25 cellular contexts compared by ENCODE assay signal in the genomic region with DNA sequence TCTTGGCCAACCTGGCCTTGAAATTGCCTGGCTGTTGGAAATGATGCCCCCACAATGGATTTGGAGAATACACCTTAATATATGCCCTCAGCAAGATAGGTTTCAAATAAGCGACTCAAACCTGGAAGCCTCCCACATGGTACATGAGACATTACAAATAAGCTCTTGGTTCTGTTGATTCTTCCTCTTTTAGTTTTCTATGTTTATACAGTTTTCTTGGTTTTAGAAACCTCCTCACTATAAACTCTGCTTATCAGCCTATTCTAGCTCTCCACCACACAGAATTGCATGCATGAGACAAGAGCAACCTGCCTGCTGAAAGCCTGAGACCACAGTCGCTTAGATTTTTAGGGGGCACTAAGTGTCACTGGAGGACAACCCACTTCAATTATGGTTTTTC.
"Had no signal": no experiment of that assay in that cellular context is flagged by ENCODE, and none has a peak within 500 bp of the region (broad histone marks: within the 10 kb centered on the region; RNA-seq: fewer than 3 reads in every experiment).

No MANE protein-coding gene starts in this region.

- H3K9me3 Mint-ChIP-seq: memory B cell; natural killer cell; stimulated activated naive CD8-positive, alpha-beta T cell treated with anti-CD3 and anti-CD28 coated beads, Interleukin-15, amount 100 ng/mL, for 72 hours had no signal

- H3K79me2 ChIP-seq: hepatocyte had no signal

- H2AFZ ChIP-seq: hepatocyte had no signal

- H3K27ac ChIP-seq: dorsolateral prefrontal cortex, gastroesophageal sphincter, heart left ventricle, hepatocyte, ovary, psoas muscle, suprapubic skin, transverse colon, upper lobe of right lung, uterus had no signal

- H3K4me1 ChIP-seq: psoas muscle, transverse colon, upper lobe of right lung, uterus had no signal

- H3K36me3 Mint-ChIP-seq: memory B cell, natural killer cell had no signal

- H3K36me3 ChIP-seq: gastroesophageal sphincter, heart left ventricle, ovary, suprapubic skin, transverse colon, upper lobe of right lung, uterus had no signal

- H3K4me3 Mint-ChIP-seq: memory B cell; natural killer cell; stimulated activated naive CD8-positive, alpha-beta T cell treated with anti-CD3 and anti-CD28 coated beads, Interleukin-15, amount 100 ng/mL, for 72 hours had no signal

- ATAC-seq: gastroesophageal sphincter; heart left ventricle; left lobe of liver; natural killer cell; psoas muscle; right cardiac atrium; stimulated activated naive CD8-positive, alpha-beta T cell treated with anti-CD3 and anti-CD28 coated beads, Interleukin-15, amount 100 ng/mL, for 72 hours; upper lobe of right lung had no signal

- H3K4me1 Mint-ChIP-seq: memory B cell, natural killer cell had no signal

- H3K27ac Mint-ChIP-seq: memory B cell; natural killer cell; stimulated activated naive CD8-positive, alpha-beta T cell treated with anti-CD3 and anti-CD28 coated beads, Interleukin-15, amount 100 ng/mL, for 72 hours had no signal

- H3K4me2 ChIP-seq: hepatocyte had no signal

- DNase-seq: dorsolateral prefrontal cortex; effector CD4-positive, alpha-beta T cell; foreskin fibroblast; heart left ventricle; kidney; natural killer cell; occipital lobe; ovary; posterior cingulate gyrus; psoas muscle; right cardiac atrium; stimulated activated CD4-positive, alpha-beta T cell treated with anti-CD3 and anti-CD28 coated beads, Interleukin-15, amount 100 ng/mL, for 24 hours; stimulated activated CD4-positive, alpha-beta T cell treated with anti-CD3 and anti-CD28 coated beads, Interleukin-2, amount 100 ng/mL, for 48 hours; stimulated activated naive CD4-positive, alpha-beta T cell; stimulated activated naive CD8-positive, alpha-beta T cell treated with anti-CD3 and anti-CD28 coated beads, Interleukin-15, amount 100 ng/mL, for 72 hours; transverse colon; upper lobe of right lung; uterus had no signal

- H3K4me3 ChIP-seq: dorsolateral prefrontal cortex, gastroesophageal sphincter, heart left ventricle, hepatocyte, lung, ovary, psoas muscle, skin epidermis, suprapubic skin, transverse colon, upper lobe of right lung, uterus had no signal

- H3K27me3 ChIP-seq: gastroesophageal sphincter, heart left ventricle, hepatocyte, ovary, suprapubic skin, upper lobe of right lung, uterus had no signal

- H3K9me3 ChIP-seq: gastroesophageal sphincter, heart left ventricle, ovary, psoas muscle, suprapubic skin, transverse colon, upper lobe of right lung, uterus had no signal
